In the genomic region with DNA sequence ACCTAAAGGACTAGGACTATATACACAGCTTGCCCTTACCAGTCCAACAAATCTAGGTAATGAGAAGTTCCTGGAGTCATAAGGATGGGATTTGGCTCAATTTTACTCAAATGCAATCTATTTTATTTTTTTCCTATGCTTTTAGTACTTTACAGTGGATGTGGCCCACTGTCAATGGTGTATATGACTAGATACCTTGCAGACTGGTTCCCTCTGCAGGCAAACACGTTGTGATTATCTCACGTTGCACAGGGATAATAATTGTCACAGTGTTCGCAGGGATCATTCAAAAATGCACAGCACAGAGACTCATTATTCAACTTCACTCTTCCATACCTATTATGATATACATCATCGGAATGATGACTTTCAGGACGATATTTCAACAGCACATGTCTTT, we compare ENCODE assay signal across 20 cellular contexts.
DNase-seq lines count a peak whose midpoint lies in the region; ATAC-seq, FAIRE-seq and TF ChIP-seq lines count a peak whose summit lies in the region.
"Had no signal": no experiment of that assay in that cellular context is flagged by ENCODE, and none has a peak within 500 bp of the region (broad histone marks: within the 10 kb centered on the region; RNA-seq: fewer than 3 reads in every experiment).

No MANE protein-coding gene starts in this region.

- no peak for FAIRE-seq in A549 (lab: Jason Lieb, UNC)
- FAIRE-seq: astrocyte had no signal

- WGBS in A549 (ENCODE audit: missing lambda C conversion rate), result 1% methylated on average over 5 of the region's 5 CpGs

- no peaks in the 10 kb centered on the region for H3K4me1 Mint-ChIP-seq in activated T-helper 1 cell treated with anti-CD3 and anti-CD28 coated beads, Interleukin-12 subunit alpha, Interleukin-12 subunit beta, Interleukin-2, Interleukin-4 antibody, amounts not matched to agents 30 ng/mL and 10 ng/mL and 1 ng/mL, durations not matched to agents 14 hours and 24 hours and 36 hours (ENCODE audit: low read depth)

- intact Hi-C loops in PC-3 (cut with micrococcal nuclease), result loop anchor here (1.0 to 2.0 kb wide), 3 partner anchors 165 to 296 kb away; no protein-coding TSS in a partner anchor
- intact Hi-C loops in activated T-helper 1 cell treated with anti-CD3 and anti-CD28 coated beads, Interleukin-12 subunit alpha, Interleukin-12 subunit beta, Interleukin-2, Interleukin-4 antibody, amounts not matched to agents 30 ng/mL and 10 ng/mL and 1 ng/mL, durations not matched to agents 14 hours and 24 hours and 36 hours (cut with micrococcal nuclease), result no loop called here

- CTCF ChIA-PET in A549 (lab: Yijun Ruan, JAX), result no interaction called here
- CTCF ChIA-PET in PC-3 (lab: Charles Lee), result interaction anchor here (1.4 kb wide), 1 partner anchor 166 kb away, joined by 7 read pairs; no protein-coding TSS in a partner anchor

- DNase-seq in A549 (ENCODE audit: low read depth in 1 of 2, low spot score in 1 of 2) (no peak), COR-L47 (lab: John Stamatoyannopoulos, UW) (peak; percentile 58), PC-3 (peak; percentile 51), fibroblast of pulmonary artery (ENCODE audit: low read depth) (peak; percentile 11), NCI-H524 treated with DMSO at 0.1 percent for 48 hours (lab: John Stamatoyannopoulos, UW) (no peak), coronary artery (ENCODE audit: low spot score) (no peak)
- no peak for DNase-seq in activated CD4-positive, CD25-positive, alpha-beta regulatory T cell treated with anti-CD3 and anti-CD28 coated beads, Interleukin-2, amount 50 U/mL, for 72 hours
- no peak for DNase-seq in activated T-helper 1 cell treated with anti-CD3 and anti-CD28 coated beads, Interleukin-12 subunit alpha, Interleukin-12 subunit beta, Interleukin-2, Interleukin-4 antibody, amounts not matched to agents 30 ng/mL and 10 ng/mL and 1 ng/mL, durations not matched to agents 14 hours and 24 hours and 36 hours (ENCODE audit: low spot score)
- DNase-seq: activated CD4-positive, alpha-beta T cell treated with anti-CD3 and anti-CD28 coated beads for 4 hours; activated CD8-positive, alpha-beta memory T cell treated with anti-CD3 and anti-CD28 coated beads, Interleukin-2, amount 50 U/mL, for 4 hours; C1 segment of cervical spinal cord; hypothalamus; kidney glomerular epithelial cell; NCI-H1048; NCI-H345; stimulated activated CD4-positive, alpha-beta T cell treated with anti-CD3 and anti-CD28 coated beads, Interleukin-2, amount 100 ng/mL, for 48 hours; stimulated activated CD8-positive, alpha-beta memory T cell treated with anti-CD3 and anti-CD28 coated beads, Interleukin-4, amount 100 ng/mL, for 48 hours; T1000 had no signal

- no peaks in the 10 kb centered on the region for H3F3A ChIP-seq in PC-3 (ENCODE audit: low read length, unreplicated experiment)

- H3K36me3 ChIP-seq in PC-3 (ENCODE audit: low read depth, low read length), result no peaks in the 10 kb centered on the region
- H3K36me3 ChIP-seq: thoracic aorta had no signal

- H3K9me2 ChIP-seq in PC-3 (replicated peaks; ENCODE audit: low read length), result no peaks in the 10 kb centered on the region

- no peak for TF ChIP-seq EP300 in A549 (IDR thresholded peaks at IDR 0.05)

- H3K9me3 ChIP-seq in A549 (no peaks in the 10 kb centered on the region), PC-3 (ENCODE audit: low read length) (no peaks in the 10 kb centered on the region)
- H3K9me3 ChIP-seq: thoracic aorta had no signal

- H3K4me1 ChIP-seq in A549, result no peaks in the 10 kb centered on the region
- H3K4me1 ChIP-seq in PC-3 (ENCODE audit: insufficient read depth, low read length), result no peaks in the 10 kb centered on the region

- no peak overlapping the region for H3K4me2 ChIP-seq in A549
- no peak overlapping the region for H3K4me2 ChIP-seq in PC-3 (ENCODE audit: low read length)

- H3K79me2 ChIP-seq in PC-3 (ENCODE audit: low read length), result no peaks in the 10 kb centered on the region

- POLR2A ChIA-PET in A549 (lab: Yijun Ruan, JAX) (no interaction called here), PC-3 (lab: Charles Lee; ENCODE audit: unreplicated experiment) (no interaction called here)

- H3K27ac ChIP-seq in A549 (no peak overlapping the region), PC-3 (ENCODE audit: low read length) (no peak overlapping the region), coronary artery (no peak overlapping the region)
- H3K27ac ChIP-seq: thoracic aorta had no signal

- H3K4me3 ChIP-seq in A549, result no peak overlapping the region
- no peak overlapping the region for H3K4me3 ChIP-seq in PC-3 (ENCODE audit: low read length)
- no peak overlapping the region for H3K4me3 ChIP-seq in fibroblast of pulmonary artery (replicated peaks; ENCODE audit: low read depth, low read length)
- H3K4me3 ChIP-seq in coronary artery, result no peak overlapping the region
- H3K4me3 ChIP-seq: thoracic aorta had no signal

- H3K27me3 Mint-ChIP-seq in activated T-helper 1 cell treated with anti-CD3 and anti-CD28 coated beads, Interleukin-12 subunit alpha, Interleukin-12 subunit beta, Interleukin-2, Interleukin-4 antibody, amounts not matched to agents 30 ng/mL and 10 ng/mL and 1 ng/mL, durations not matched to agents 14 hours and 24 hours and 36 hours (ENCODE audit: insufficient read depth), result no peaks in the 10 kb centered on the region

- H3K9ac ChIP-seq in PC-3 (ENCODE audit: low read length), result no peak overlapping the region

- TF ChIP-seq CTCF in A549 (IDR thresholded peaks at IDR 0.05) (no peak), PC-3 (conservative IDR thresholded peaks at IDR 0.05; ENCODE audit: low read depth, low read length) (peak; percentile 54), fibroblast of pulmonary artery (IDR thresholded peaks at IDR 0.05; ENCODE audit: low read length, missing control alignments) (peak; percentile 17), coronary artery (IDR thresholded peaks at IDR 0.05) (no peak)

- peaks cover 23% of the 10 kb centered on the region for H3K27me3 ChIP-seq in PC-3 (ENCODE audit: low read length)

- no TSS peak for BruUV-seq in PC-3 (replicated peaks; lab: Mats Ljungman, UMichigan)

- H3K4me3 Mint-ChIP-seq in activated T-helper 1 cell treated with anti-CD3 and anti-CD28 coated beads, Interleukin-12 subunit alpha, Interleukin-12 subunit beta, Interleukin-2, Interleukin-4 antibody, amounts not matched to agents 30 ng/mL and 10 ng/mL and 1 ng/mL, durations not matched to agents 14 hours and 24 hours and 36 hours, result no peak overlapping the region

- TF ChIP-seq RAD21 in A549 (conservative IDR thresholded peaks at IDR 0.05 in 1 of 2, IDR thresholded peaks at IDR 0.05 in 1 of 2), result 0 out of 5 replicates have a peak, but pooled peaks have one; percentile 6 to 32

- H4K20me1 ChIP-seq in PC-3 (ENCODE audit: low read length), result no peaks in the 10 kb centered on the region

- H2AFZ ChIP-seq in PC-3 (ENCODE audit: low read length), result no peak overlapping the region

- no peak overlapping the region for H3K27ac Mint-ChIP-seq in activated T-helper 1 cell treated with anti-CD3 and anti-CD28 coated beads, Interleukin-12 subunit alpha, Interleukin-12 subunit beta, Interleukin-2, Interleukin-4 antibody, amounts not matched to agents 30 ng/mL and 10 ng/mL and 1 ng/mL, durations not matched to agents 14 hours and 24 hours and 36 hours

- H3K36me3 Mint-ChIP-seq in activated T-helper 1 cell treated with anti-CD3 and anti-CD28 coated beads, Interleukin-12 subunit alpha, Interleukin-12 subunit beta, Interleukin-2, Interleukin-4 antibody, amounts not matched to agents 30 ng/mL and 10 ng/mL and 1 ng/mL, durations not matched to agents 14 hours and 24 hours and 36 hours (ENCODE audit: low read depth), result no peaks in the 10 kb centered on the region

- ATAC-seq in A549 (no peak), PC-3 (peak; percentile 76)

- TF ChIP-seq POLR2A in A549 (IDR thresholded peaks at IDR 0.05; ENCODE audit: low read length), result no peak

- no peaks in the 10 kb centered on the region for H3K9me3 Mint-ChIP-seq in activated T-helper 1 cell treated with anti-CD3 and anti-CD28 coated beads, Interleukin-12 subunit alpha, Interleukin-12 subunit beta, Interleukin-2, Interleukin-4 antibody, amounts not matched to agents 30 ng/mL and 10 ng/mL and 1 ng/mL, durations not matched to agents 14 hours and 24 hours and 36 hours

TF ChIP-seq in A549, 52 proteins besides CTCF, POLR2A, EP300 and RAD21 (continues in another document):
- TF ChIP-seq HOXB5 (CRISPR knock-in tag; IDR thresholded peaks at IDR 0.05) (no peak), ZNF302 (CRISPR knock-in tag; IDR thresholded peaks at IDR 0.05) (no peak), HOXA7 (CRISPR knock-in tag; IDR thresholded peaks at IDR 0.05) (no peak), HOXB13 (CRISPR knock-in tag; IDR thresholded peaks at IDR 0.05; ENCODE audit: low read depth) (no peak), TP53 (CRISPR knock-in tag; IDR thresholded peaks at IDR 0.05) (no peak), POLR2AphosphoS2 (conservative IDR thresholded peaks at IDR 0.05; ENCODE audit: low read length) (no peak), RNF2 (IDR thresholded peaks at IDR 0.05; ENCODE audit: borderline replicate concordance, low read depth) (no peak), KDM1A (IDR thresholded peaks at IDR 0.05; ENCODE audit: low read depth) (no peak), FOSB (CRISPR knock-in tag; IDR thresholded peaks at IDR 0.05) (no peak), RCOR1 (IDR thresholded peaks at IDR 0.05; ENCODE audit: low read depth, low read length) (no peak), EHF (CRISPR knock-in tag; IDR thresholded peaks at IDR 0.05) (no peak)
- TF ChIP-seq, protein P1, sequence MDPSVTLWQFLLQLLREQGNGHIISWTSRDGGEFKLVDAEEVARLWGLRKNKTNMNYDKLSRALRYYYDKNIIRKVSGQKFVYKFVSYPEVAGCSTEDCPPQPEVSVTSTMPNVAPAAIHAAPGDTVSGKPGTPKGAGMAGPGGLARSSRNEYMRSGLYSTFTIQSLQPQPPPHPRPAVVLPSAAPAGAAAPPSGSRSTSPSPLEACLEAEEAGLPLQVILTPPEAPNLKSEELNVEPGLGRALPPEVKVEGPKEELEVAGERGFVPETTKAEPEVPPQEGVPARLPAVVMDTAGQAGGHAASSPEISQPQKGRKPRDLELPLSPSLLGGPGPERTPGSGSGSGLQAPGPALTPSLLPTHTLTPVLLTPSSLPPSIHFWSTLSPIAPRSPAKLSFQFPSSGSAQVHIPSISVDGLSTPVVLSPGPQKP (IDR thresholded peaks at IDR 0.05; ENCODE audit: low read depth, low read length), result no peak
- TF ChIP-seq, protein P2, sequence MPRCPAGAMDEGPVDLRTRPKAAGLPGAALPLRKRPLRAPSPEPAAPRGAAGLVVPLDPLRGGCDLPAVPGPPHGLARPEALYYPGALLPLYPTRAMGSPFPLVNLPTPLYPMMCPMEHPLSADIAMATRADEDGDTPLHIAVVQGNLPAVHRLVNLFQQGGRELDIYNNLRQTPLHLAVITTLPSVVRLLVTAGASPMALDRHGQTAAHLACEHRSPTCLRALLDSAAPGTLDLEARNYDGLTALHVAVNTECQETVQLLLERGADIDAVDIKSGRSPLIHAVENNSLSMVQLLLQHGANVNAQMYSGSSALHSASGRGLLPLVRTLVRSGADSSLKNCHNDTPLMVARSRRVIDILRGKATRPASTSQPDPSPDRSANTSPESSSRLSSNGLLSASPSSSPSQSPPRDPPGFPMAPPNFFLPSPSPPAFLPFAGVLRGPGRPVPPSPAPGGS (IDR thresholded peaks at IDR 0.05), result no peak

Comparison
In these comparisons a context has a peak if more than half of its experiments do, and no peak if none do; other contexts are left out.
1. DNase-seq: peak in COR-L47 (single experiment), PC-3 (single experiment) and fibroblast of pulmonary artery (single experiment); none in A549 (0 of 2), NCI-H524 treated with DMSO at 0.1 percent for 48 hours (single experiment), activated CD4-positive, CD25-positive, alpha-beta regulatory T cell treated with anti-CD3 and anti-CD28 coated beads, Interleukin-2, amount 50 U/mL, for 72 hours (single experiment), coronary artery (single experiment) and activated T-helper 1 cell treated with anti-CD3 and anti-CD28 coated beads, Interleukin-12 subunit alpha, Interleukin-12 subunit beta, Interleukin-2, Interleukin-4 antibody, amounts not matched to agents 30 ng/mL and 10 ng/mL and 1 ng/mL, durations not matched to agents 14 hours and 24 hours and 36 hours (single experiment).
2. CTCF ChIP-seq: peak in PC-3 (single experiment) and fibroblast of pulmonary artery (single experiment); none in A549 (single experiment) and coronary artery (single experiment).